In the genomic region with DNA sequence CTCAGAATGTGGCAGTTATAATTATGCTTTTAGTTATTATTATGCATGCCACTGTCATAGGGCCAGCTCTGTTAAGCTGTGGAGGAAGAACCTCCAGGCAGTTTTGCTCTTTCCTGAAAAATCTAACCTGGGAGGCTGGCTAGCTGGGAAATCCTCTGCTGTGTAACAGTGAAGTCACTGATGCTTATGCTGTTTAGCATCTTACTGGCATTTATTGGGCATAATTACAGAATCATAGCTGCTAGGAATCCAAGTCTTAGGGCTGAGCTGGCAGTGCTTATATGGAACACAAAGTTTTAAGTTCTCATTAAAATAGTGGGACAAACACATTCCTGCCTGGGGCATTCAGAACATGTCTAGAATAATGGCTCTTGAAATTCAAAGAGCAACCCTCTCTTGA, we compare ENCODE assay signal across 23 cellular contexts. TPM values are rescaled to one million over a fixed set of nuclear protein-coding genes. Genes with fewer than 3 reads are reported as not detected.
A peak's percentile ranks its signal among the peaks of the same experiment; 100 is the strongest.
DNase-seq lines count a peak whose midpoint lies in the region; ATAC-seq and TF ChIP-seq lines count a peak whose summit lies in the region.
"Had no signal": no experiment of that assay in that cellular context is flagged by ENCODE, and none has a peak within 500 bp of the region (broad histone marks: within the 10 kb centered on the region; RNA-seq: fewer than 3 reads in every experiment).

No MANE protein-coding gene starts in this region.

- intact Hi-C loops in thyroid gland (cut with DNase I) = no loop called here

- peak overlapping the region in 1 of 2 donors; percentile 67 for H3K9ac ChIP-seq in stomach smooth muscle (ENCODE audit: low read length in 2 of 2)

- H3K36me3 Mint-ChIP-seq in activated T-cell treated with anti-CD3 and anti-CD28 coated beads, Interleukin-2, amount 50 U/mL, for 4 hours (ENCODE audit: insufficient read depth) = peaks cover 2% of the 10 kb centered on the region

- H3K36me3 ChIP-seq in muscle layer of duodenum (ENCODE audit: control insufficient read depth in 1 of 2, insufficient read depth in 2 of 2, low read length in 2 of 2) (no peaks in the 10 kb centered on the region), stomach smooth muscle (ENCODE audit: control insufficient read depth in 2 of 2, insufficient read depth in 2 of 2, low read length in 2 of 2) (no peaks in the 10 kb centered on the region), thyroid gland (no peaks in the 10 kb centered on the region)

- H3K27ac ChIP-seq in muscle layer of duodenum (ENCODE audit: low read length) (peak overlapping the region; percentile 87), stomach smooth muscle (ENCODE audit: low read length) (peak overlapping the region; percentile 88), thyroid gland (no peak overlapping the region)
- H3K27ac ChIP-seq: 22Rv1 had no signal

- H3K4me3 Mint-ChIP-seq in activated T-cell treated with anti-CD3 and anti-CD28 coated beads, Interleukin-2, amount 50 U/mL, for 4 hours = no peak overlapping the region
- H3K4me3 Mint-ChIP-seq: CD14-positive monocyte had no signal

- no peaks in the 10 kb centered on the region for H3K9me3 ChIP-seq in muscle layer of duodenum (ENCODE audit: control insufficient read depth in 1 of 2, low read length in 2 of 2)
- no peaks in the 10 kb centered on the region for H3K9me3 ChIP-seq in stomach smooth muscle (ENCODE audit: control insufficient read depth in 2 of 2, low read length in 2 of 2)
- no peaks in the 10 kb centered on the region for H3K9me3 ChIP-seq in thyroid gland

- H3K27me3 ChIP-seq in muscle layer of duodenum (ENCODE audit: low read depth, low read length) = no peaks in the 10 kb centered on the region
- no peaks in the 10 kb centered on the region for H3K27me3 ChIP-seq in stomach smooth muscle (ENCODE audit: control insufficient read depth in 1 of 2, insufficient read depth in 2 of 2, low read length in 2 of 2)
- no peaks in the 10 kb centered on the region for H3K27me3 ChIP-seq in thyroid gland

- TF ChIP-seq CTCF in thyroid gland (IDR thresholded peaks at IDR 0.05) = no peak

- H3K4me3 ChIP-seq in muscle layer of duodenum (ENCODE audit: low read depth in 1 of 2, low read length in 2 of 2) = no peak overlapping the region
- peak overlapping the region in 1 of 2 donors; percentile 40 for H3K4me3 ChIP-seq in stomach smooth muscle (ENCODE audit: low read length in 2 of 2)
- no peak overlapping the region for H3K4me3 ChIP-seq in thyroid gland (replicated peaks in 1 of 3)

- no peaks in the 10 kb centered on the region for H3K4me1 Mint-ChIP-seq in activated T-cell treated with anti-CD3 and anti-CD28 coated beads, Interleukin-2, amount 50 U/mL, for 4 hours (ENCODE audit: low read depth)

- no peak for TF ChIP-seq POLR2A in thyroid gland (IDR thresholded peaks at IDR 0.05)

- DNase-seq in EH (ENCODE audit: low read depth) = peak; percentile 69
- peak; percentile 18 for DNase-seq in astrocyte of the hippocampus (ENCODE audit: low read depth, low spot score)
- no peak for DNase-seq in thyroid gland
- no peak for DNase-seq in activated T-cell treated with anti-CD3 and anti-CD28 coated beads, Interleukin-2, amount 50 U/mL, for 4 hours
- no peak for DNase-seq in DMS79 treated with DMSO at 0.1 percent for 48 hours (lab: John Stamatoyannopoulos, UW)
- DNase-seq: DMS 273 treated with DMSO at 0.1 percent for 48 hours, GDM1, HCEC 1CT, KBM-7, NCI-H1105 treated with DMSO at 0.1 percent for 48 hours, NCI-H187, NCI-H2107, NCI-H2227 treated with DMSO at 0.1 percent for 48 hours, NCI-H510A treated with DMSO at 0.1 percent for 48 hours, NCI-H774, RPMI8226, SIG-M5 had no signal

- peaks cover 9 to 37% of the 10 kb centered on the region in 2 donors for H3K4me1 ChIP-seq in muscle layer of duodenum (ENCODE audit: control insufficient read depth in 1 of 2, insufficient read depth in 2 of 2, low read length in 2 of 2)
- peaks cover 40% of the 10 kb centered on the region for H3K4me1 ChIP-seq in stomach smooth muscle (ENCODE audit: control insufficient read depth, insufficient read depth, low read length)
- peaks cover 29 to 32% of the 10 kb centered on the region in 2 donors for H3K4me1 ChIP-seq in thyroid gland

- peaks cover 6% of the 10 kb centered on the region for H3K27me3 Mint-ChIP-seq in activated T-cell treated with anti-CD3 and anti-CD28 coated beads, Interleukin-2, amount 50 U/mL, for 4 hours (ENCODE audit: low read depth)

- no peaks in the 10 kb centered on the region for H3K9me3 Mint-ChIP-seq in activated T-cell treated with anti-CD3 and anti-CD28 coated beads, Interleukin-2, amount 50 U/mL, for 4 hours

- no peak for ATAC-seq in HG02610 (IDR thresholded peaks at IDR 0.05; ENCODE audit: unreplicated experiment)
- ATAC-seq in activated T-cell treated with anti-CD3 and anti-CD28 coated beads, Interleukin-2, amount 50 U/mL, for 4 hours = no peak
- ATAC-seq: SK-N-SH treated with all-trans-retinoic acid at 6 μM for 48 hours had no signal

RNA-seq across cellular contexts. Expression of a gene that starts 5.5 kb away (rescaled TPM):
- total RNA-seq in thyroid gland = 1,000 to 10,000 TPM; 1,151 to 1,624 (median 1,443) TPM
- 1 to 10 TPM; 1.3 to 2.0 (median 1.9) TPM for total RNA-seq in activated T-cell treated with anti-CD3 and anti-CD28 coated beads, Interleukin-2, amount 50 U/mL, for 4 hours

Comparison
In these comparisons a context has a peak if more than half of its experiments do, and no peak if none do; other contexts are left out.
1. DNase-seq: peak in EH (single experiment) and astrocyte of the hippocampus (single experiment); none in thyroid gland (0 of 2), activated T-cell treated with anti-CD3 and anti-CD28 coated beads, Interleukin-2, amount 50 U/mL, for 4 hours (single experiment) and DMS79 treated with DMSO at 0.1 percent for 48 hours (single experiment).
2. H3K27ac ChIP-seq: peak in muscle layer of duodenum (single experiment) and stomach smooth muscle (single experiment); none in thyroid gland (0 of 3).
3. RNA of a gene that starts 5.5 kb away (total RNA-seq): 1,151 to 1,624 TPM in thyroid gland; 1.3 to 2.0 TPM in activated T-cell treated with anti-CD3 and anti-CD28 coated beads, Interleukin-2, amount 50 U/mL, for 4 hours; every median in the first group is over 100 times any median in the second.